ENCODE assay signal across 17 cellular contexts in the genomic region with DNA sequence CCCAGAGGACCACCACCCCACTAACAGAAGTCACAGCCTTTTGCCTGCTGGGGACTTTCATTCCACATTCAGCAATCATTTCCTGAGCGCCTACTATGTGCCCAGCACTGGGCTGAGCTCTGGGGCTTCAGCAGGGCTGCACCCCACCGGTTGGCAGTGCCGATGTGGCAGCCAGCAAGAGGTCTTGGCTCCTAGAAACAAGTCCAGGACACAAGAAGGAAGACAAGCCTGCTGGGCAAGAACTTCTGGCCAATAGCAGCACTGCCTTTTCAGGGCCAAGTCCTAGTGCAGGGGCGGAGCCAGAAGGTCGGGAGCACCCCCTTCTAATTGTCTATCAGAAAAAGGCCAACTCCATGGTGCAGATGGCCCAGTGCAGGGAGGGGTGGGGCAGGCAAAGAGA. TPM values are rescaled to one million over a fixed set of nuclear protein-coding genes. Genes with fewer than 3 reads are reported as not detected.
"Had no signal": no experiment of that assay in that cellular context is flagged by ENCODE, and none has a peak within 500 bp of the region (broad histone marks: within the 10 kb centered on the region; RNA-seq: fewer than 3 reads in every experiment).

No MANE protein-coding gene starts in this region.

- ATAC-seq: activated CD8-positive, alpha-beta T cell treated with anti-CD3 and anti-CD28 coated beads, Interleukin-2, amount 10 ng/mL, durations not matched to agents 7 days and 5 days; activated naive CD8-positive, alpha-beta T cell treated with anti-CD3 and anti-CD28 coated beads, Interleukin-2, amount 50 U/mL, for 24 hours; T-cell; upper lobe of right lung had no signal

- H3K27ac Mint-ChIP-seq: activated CD8-positive, alpha-beta T cell treated with anti-CD3 and anti-CD28 coated beads, Interleukin-2, amount 10 ng/mL, durations not matched to agents 7 days and 5 days; activated naive CD8-positive, alpha-beta T cell treated with anti-CD3 and anti-CD28 coated beads, Interleukin-2, amount 50 U/mL, for 24 hours; stimulated activated naive CD8-positive, alpha-beta T cell treated with anti-CD3 and anti-CD28 coated beads, Interleukin-15, Interleukin-2, amounts not matched to agents 100 ng/mL and 50 ng/mL, for 24 hours; T-cell had no signal

- H3K9me3 ChIP-seq: ascending aorta, prostate gland, upper lobe of right lung had no signal

- H3K36me3 ChIP-seq: ascending aorta, prostate gland, upper lobe of right lung, WERI-Rb-1 had no signal

- H3K4me3 Mint-ChIP-seq: activated CD8-positive, alpha-beta T cell treated with anti-CD3 and anti-CD28 coated beads, Interleukin-2, amount 10 ng/mL, durations not matched to agents 7 days and 5 days; activated naive CD8-positive, alpha-beta T cell treated with anti-CD3 and anti-CD28 coated beads, Interleukin-2, amount 50 U/mL, for 24 hours; stimulated activated naive CD8-positive, alpha-beta T cell treated with anti-CD3 and anti-CD28 coated beads, Interleukin-15, Interleukin-2, amounts not matched to agents 100 ng/mL and 50 ng/mL, for 24 hours; T-cell had no signal

- H3K4me3 ChIP-seq: ascending aorta, prostate gland, upper lobe of right lung had no signal

- H3K27ac ChIP-seq: ascending aorta, prostate gland, upper lobe of right lung, WERI-Rb-1 had no signal

- H3K36me3 Mint-ChIP-seq: T-cell had no signal

- H3K4me1 ChIP-seq: ascending aorta, prostate gland, upper lobe of right lung had no signal

- DNase-seq: activated CD4-positive, alpha-beta T cell treated with anti-CD3 and anti-CD28 coated beads for 4 hours; activated CD8-positive, alpha-beta memory T cell treated with anti-CD3 and anti-CD28 coated beads, Interleukin-2, amount 50 U/mL, for 48 hours; activated CD8-positive, alpha-beta T cell treated with anti-CD3 and anti-CD28 coated beads, Interleukin-2, amount 10 ng/mL, durations not matched to agents 7 days and 5 days; activated naive CD4-positive, alpha-beta T cell treated with Interleukin-2 at 50 U/mL for 16 hours; activated naive CD8-positive, alpha-beta T cell treated with anti-CD3 and anti-CD28 coated beads, Interleukin-2, amount 50 U/mL, for 24 hours; foreskin melanocyte; head of caudate nucleus; naive B cell; stimulated activated CD4-positive, alpha-beta T cell treated with anti-CD3 and anti-CD28 coated beads, Interleukin-2, amount 100 ng/mL, for 48 hours; T-cell; upper lobe of right lung; WERI-Rb-1 had no signal

- H3K9me3 Mint-ChIP-seq: activated naive CD8-positive, alpha-beta T cell treated with anti-CD3 and anti-CD28 coated beads, Interleukin-2, amount 50 U/mL, for 24 hours; stimulated activated naive CD8-positive, alpha-beta T cell treated with anti-CD3 and anti-CD28 coated beads, Interleukin-15, Interleukin-2, amounts not matched to agents 100 ng/mL and 50 ng/mL, for 24 hours; T-cell had no signal

RNA-seq across cellular contexts. Expression of a gene that starts 13.0 kb away (rescaled TPM):
- total RNA-seq: ascending aorta, liver, temporal lobe, upper lobe of right lung had no signal
- polyA plus RNA-seq: liver had no signal

RNA-seq across cellular contexts. Expression of a gene that starts 24.0 kb away (rescaled TPM):
- total RNA-seq: activated CD8-positive, alpha-beta T cell treated with anti-CD3 and anti-CD28 coated beads, Interleukin-2, amount 10 ng/mL, durations not matched to agents 7 days and 5 days; ascending aorta; liver; T-cell had no signal
- polyA plus RNA-seq: liver had no signal

RNA-seq across cellular contexts. Expression of a gene that starts 28.3 kb away (rescaled TPM):
- total RNA-seq: temporal lobe had no signal

RNA-seq across cellular contexts. Expression of a gene that starts 34.4 kb away (rescaled TPM):
- total RNA-seq: activated CD8-positive, alpha-beta T cell treated with anti-CD3 and anti-CD28 coated beads, Interleukin-2, amount 10 ng/mL, durations not matched to agents 7 days and 5 days; temporal lobe had no signal

RNA-seq across cellular contexts. Expression of a gene that starts 45.6 kb away (rescaled TPM):
- total RNA-seq: activated CD8-positive, alpha-beta T cell treated with anti-CD3 and anti-CD28 coated beads, Interleukin-2, amount 10 ng/mL, durations not matched to agents 7 days and 5 days; T-cell; temporal lobe had no signal
